In the genomic region with DNA sequence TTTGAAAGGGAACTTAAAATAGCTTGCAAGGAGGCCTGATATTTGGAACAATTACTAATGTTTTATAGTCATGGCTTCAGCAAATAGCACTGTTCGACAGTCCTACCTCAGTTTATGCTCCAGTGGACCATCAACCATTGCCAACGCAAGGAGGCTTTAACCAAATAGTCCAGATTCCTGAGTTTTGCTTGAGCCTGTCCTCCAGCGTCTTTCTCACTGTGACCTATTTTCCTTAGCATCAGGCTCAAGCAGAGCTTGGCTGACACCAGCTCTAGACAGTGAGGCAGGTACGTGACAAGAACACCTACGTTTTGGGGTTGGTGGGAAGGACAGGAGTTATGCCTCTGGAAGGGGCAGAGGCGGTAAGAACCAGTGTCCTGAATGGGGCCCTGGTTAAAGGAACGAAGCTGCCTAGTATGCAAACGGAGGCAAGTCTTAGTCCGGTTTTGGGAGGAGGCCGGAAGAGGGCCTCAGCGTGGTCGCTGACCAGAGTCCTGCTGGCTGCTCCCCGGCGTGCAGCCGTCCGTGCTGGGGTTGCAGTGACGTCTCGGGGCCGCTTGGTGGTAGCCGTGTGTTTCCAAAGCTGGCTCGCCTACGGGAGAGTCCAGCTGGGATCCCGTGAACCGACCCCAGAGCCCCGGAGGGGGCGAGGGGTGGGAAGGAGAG, we compare ENCODE assay signal across 8 cellular contexts. TPM values are rescaled to one million over a fixed set of nuclear protein-coding genes. Genes with fewer than 3 reads are reported as not detected.
DNase-seq lines count a peak whose midpoint lies in the region; ATAC-seq and TF ChIP-seq lines count a peak whose summit lies in the region.

No MANE protein-coding gene starts in this region.

- peaks cover 24% of the 10 kb centered on the region for H3K4me1 Mint-ChIP-seq in stimulated activated naive CD8-positive, alpha-beta T cell treated with anti-CD3 and anti-CD28 coated beads, Interleukin-15, amount 100 ng/mL, for 72 hours

- no peak overlapping the region for H3K27ac ChIP-seq in esophagus squamous epithelium

- DNase-seq in BE2C (peak; percentile 83), NCI-H82 treated with DMSO at 0.1 percent for 48 hours (lab: John Stamatoyannopoulos, UW; ENCODE audit: unreplicated experiment) (peak; percentile 36), activated T-cell treated with anti-CD3 and anti-CD28 coated beads for 4 hours (peak; percentile 26), esophagus squamous epithelium (lab: John Stamatoyannopoulos, UW) (peak; percentile 16)
- peak; percentile 67 to 69 for DNase-seq in stimulated activated naive CD8-positive, alpha-beta T cell treated with anti-CD3 and anti-CD28 coated beads, Interleukin-15, amount 100 ng/mL, for 72 hours

- H3K27me3 Mint-ChIP-seq in stimulated activated naive CD8-positive, alpha-beta T cell treated with anti-CD3 and anti-CD28 coated beads, Interleukin-15, amount 100 ng/mL, for 72 hours, result peaks cover 44% of the 10 kb centered on the region

- H3K9me3 Mint-ChIP-seq in stimulated activated naive CD8-positive, alpha-beta T cell treated with anti-CD3 and anti-CD28 coated beads, Interleukin-15, amount 100 ng/mL, for 72 hours, result no peaks in the 10 kb centered on the region

- H3K9me3 ChIP-seq in BE2C (no peaks in the 10 kb centered on the region), esophagus squamous epithelium (no peaks in the 10 kb centered on the region), mucosa of stomach (ENCODE audit: control insufficient read depth, low read length) (no peaks in the 10 kb centered on the region)

- H3K9ac ChIP-seq in mucosa of stomach (ENCODE audit: low read length), result no peak overlapping the region

- H3K36me3 ChIP-seq in BE2C (peaks cover 7% of the 10 kb centered on the region), esophagus squamous epithelium (peaks cover 0 to 11% (median 0%) of the 10 kb centered on the region in 3 donors), mucosa of stomach (ENCODE audit: control insufficient read depth, insufficient read depth, low read length) (no peaks in the 10 kb centered on the region)

- 53 to 68% methylated on average over 3 to 4 of the region's 26 CpGs for WGBS in esophagus squamous epithelium, 2 donors

- TF ChIP-seq CTCF in BE2C (IDR thresholded peaks at IDR 0.05; ENCODE audit: low read depth, low read length), result peak; percentile 82
- TF ChIP-seq CTCF in esophagus squamous epithelium (IDR thresholded peaks at IDR 0.05), result peak; percentile 59 to 88 (median 84)

- H3K4me1 ChIP-seq in BE2C, result peaks cover 21% of the 10 kb centered on the region
- peaks cover 21 to 33% (median 23%) of the 10 kb centered on the region in 3 donors for H3K4me1 ChIP-seq in esophagus squamous epithelium
- H3K4me1 ChIP-seq in mucosa of stomach (ENCODE audit: control insufficient read depth, insufficient read depth, low read length), result peaks cover 24% of the 10 kb centered on the region

- intact Hi-C loops in esophagus squamous epithelium (cut with DNase I), result no loop called here

- peak overlapping the region in 1 of 2 donors; percentile 48 for H3K27ac Mint-ChIP-seq in stimulated activated naive CD8-positive, alpha-beta T cell treated with anti-CD3 and anti-CD28 coated beads, Interleukin-15, amount 100 ng/mL, for 72 hours

- peaks cover 27% of the 10 kb centered on the region for H3K27me3 ChIP-seq in BE2C
- H3K27me3 ChIP-seq in esophagus squamous epithelium, result peaks cover 0 to 36% (median 0%) of the 10 kb centered on the region in 4 donors
- H3K27me3 ChIP-seq in mucosa of stomach (ENCODE audit: control insufficient read depth, insufficient read depth, low read length), result peaks cover 20% of the 10 kb centered on the region

- TF ChIP-seq POLR2A in esophagus squamous epithelium (IDR thresholded peaks at IDR 0.05), result no peak

- peak overlapping the region; percentile 48 for H3K4me3 ChIP-seq in BE2C (ENCODE audit: low read depth, low read length)
- H3K4me3 ChIP-seq in esophagus squamous epithelium, result peak overlapping the region; percentile 19 to 64 (median 37)
- peak overlapping the region; percentile 17 for H3K4me3 ChIP-seq in mucosa of stomach (ENCODE audit: low read length)

- peak overlapping the region; percentile 82 to 92 for H3K4me3 Mint-ChIP-seq in stimulated activated naive CD8-positive, alpha-beta T cell treated with anti-CD3 and anti-CD28 coated beads, Interleukin-15, amount 100 ng/mL, for 72 hours

- ATAC-seq in GM19023 (IDR thresholded peaks at IDR 0.05; ENCODE audit: unreplicated experiment), result peak; percentile 62
- peak; percentile 76 for ATAC-seq in HG03175 (IDR thresholded peaks at IDR 0.05; ENCODE audit: unreplicated experiment)
- ATAC-seq in stimulated activated naive CD8-positive, alpha-beta T cell treated with anti-CD3 and anti-CD28 coated beads, Interleukin-15, amount 100 ng/mL, for 72 hours, result peak; percentile 66

RNA-seq across cellular contexts. Expression of gene FGF18, which starts 1.0 kb away (rescaled TPM):
- polyA plus RNA-seq in BE2C (2012; ENCODE audit: insufficient read depth, insufficient read length, low read depth), result 0.51 TPM
- under 1 TPM in 3 of 4 donors, not detected in 1; 0.15 to 0.29 (median 0.19) TPM for total RNA-seq in esophagus squamous epithelium

RNA-seq across cellular contexts. Expression of gene NPM1, which starts 30.8 kb away (rescaled TPM):
- 1,295 TPM for polyA plus RNA-seq in BE2C (2012; ENCODE audit: insufficient read depth, insufficient read length, low read depth)
- total RNA-seq in esophagus squamous epithelium, result 1,000 to 10,000 TPM in 1 of 4 donors, 100 to 1,000 TPM in 3; 394 to 1,052 (median 904) TPM

Comparison
In these comparisons a context has a peak if more than half of its experiments do, and no peak if none do; other contexts are left out.
1. DNase-seq: peak in every context shown above with its lines; median percentile 83 in BE2C; 68 in stimulated activated naive CD8-positive, alpha-beta T cell treated with anti-CD3 and anti-CD28 coated beads, Interleukin-15, amount 100 ng/mL, for 72 hours; 36 in NCI-H82 treated with DMSO at 0.1 percent for 48 hours; 26 in activated T-cell treated with anti-CD3 and anti-CD28 coated beads for 4 hours; 16 in esophagus squamous epithelium.